In genomic region chr1:180633092-180634045, GRCh38 we compare ENCODE assay signal across 1 cellular context.
TF ChIP-seq lines count a peak whose summit lies in the region.

No MANE protein-coding gene starts in this region.

TF ChIP-seq in GM23338, 12 proteins besides CTCF, POLR2A, EP300 and RAD21 (continued from another document):
- TF ChIP-seq, protein P1, sequence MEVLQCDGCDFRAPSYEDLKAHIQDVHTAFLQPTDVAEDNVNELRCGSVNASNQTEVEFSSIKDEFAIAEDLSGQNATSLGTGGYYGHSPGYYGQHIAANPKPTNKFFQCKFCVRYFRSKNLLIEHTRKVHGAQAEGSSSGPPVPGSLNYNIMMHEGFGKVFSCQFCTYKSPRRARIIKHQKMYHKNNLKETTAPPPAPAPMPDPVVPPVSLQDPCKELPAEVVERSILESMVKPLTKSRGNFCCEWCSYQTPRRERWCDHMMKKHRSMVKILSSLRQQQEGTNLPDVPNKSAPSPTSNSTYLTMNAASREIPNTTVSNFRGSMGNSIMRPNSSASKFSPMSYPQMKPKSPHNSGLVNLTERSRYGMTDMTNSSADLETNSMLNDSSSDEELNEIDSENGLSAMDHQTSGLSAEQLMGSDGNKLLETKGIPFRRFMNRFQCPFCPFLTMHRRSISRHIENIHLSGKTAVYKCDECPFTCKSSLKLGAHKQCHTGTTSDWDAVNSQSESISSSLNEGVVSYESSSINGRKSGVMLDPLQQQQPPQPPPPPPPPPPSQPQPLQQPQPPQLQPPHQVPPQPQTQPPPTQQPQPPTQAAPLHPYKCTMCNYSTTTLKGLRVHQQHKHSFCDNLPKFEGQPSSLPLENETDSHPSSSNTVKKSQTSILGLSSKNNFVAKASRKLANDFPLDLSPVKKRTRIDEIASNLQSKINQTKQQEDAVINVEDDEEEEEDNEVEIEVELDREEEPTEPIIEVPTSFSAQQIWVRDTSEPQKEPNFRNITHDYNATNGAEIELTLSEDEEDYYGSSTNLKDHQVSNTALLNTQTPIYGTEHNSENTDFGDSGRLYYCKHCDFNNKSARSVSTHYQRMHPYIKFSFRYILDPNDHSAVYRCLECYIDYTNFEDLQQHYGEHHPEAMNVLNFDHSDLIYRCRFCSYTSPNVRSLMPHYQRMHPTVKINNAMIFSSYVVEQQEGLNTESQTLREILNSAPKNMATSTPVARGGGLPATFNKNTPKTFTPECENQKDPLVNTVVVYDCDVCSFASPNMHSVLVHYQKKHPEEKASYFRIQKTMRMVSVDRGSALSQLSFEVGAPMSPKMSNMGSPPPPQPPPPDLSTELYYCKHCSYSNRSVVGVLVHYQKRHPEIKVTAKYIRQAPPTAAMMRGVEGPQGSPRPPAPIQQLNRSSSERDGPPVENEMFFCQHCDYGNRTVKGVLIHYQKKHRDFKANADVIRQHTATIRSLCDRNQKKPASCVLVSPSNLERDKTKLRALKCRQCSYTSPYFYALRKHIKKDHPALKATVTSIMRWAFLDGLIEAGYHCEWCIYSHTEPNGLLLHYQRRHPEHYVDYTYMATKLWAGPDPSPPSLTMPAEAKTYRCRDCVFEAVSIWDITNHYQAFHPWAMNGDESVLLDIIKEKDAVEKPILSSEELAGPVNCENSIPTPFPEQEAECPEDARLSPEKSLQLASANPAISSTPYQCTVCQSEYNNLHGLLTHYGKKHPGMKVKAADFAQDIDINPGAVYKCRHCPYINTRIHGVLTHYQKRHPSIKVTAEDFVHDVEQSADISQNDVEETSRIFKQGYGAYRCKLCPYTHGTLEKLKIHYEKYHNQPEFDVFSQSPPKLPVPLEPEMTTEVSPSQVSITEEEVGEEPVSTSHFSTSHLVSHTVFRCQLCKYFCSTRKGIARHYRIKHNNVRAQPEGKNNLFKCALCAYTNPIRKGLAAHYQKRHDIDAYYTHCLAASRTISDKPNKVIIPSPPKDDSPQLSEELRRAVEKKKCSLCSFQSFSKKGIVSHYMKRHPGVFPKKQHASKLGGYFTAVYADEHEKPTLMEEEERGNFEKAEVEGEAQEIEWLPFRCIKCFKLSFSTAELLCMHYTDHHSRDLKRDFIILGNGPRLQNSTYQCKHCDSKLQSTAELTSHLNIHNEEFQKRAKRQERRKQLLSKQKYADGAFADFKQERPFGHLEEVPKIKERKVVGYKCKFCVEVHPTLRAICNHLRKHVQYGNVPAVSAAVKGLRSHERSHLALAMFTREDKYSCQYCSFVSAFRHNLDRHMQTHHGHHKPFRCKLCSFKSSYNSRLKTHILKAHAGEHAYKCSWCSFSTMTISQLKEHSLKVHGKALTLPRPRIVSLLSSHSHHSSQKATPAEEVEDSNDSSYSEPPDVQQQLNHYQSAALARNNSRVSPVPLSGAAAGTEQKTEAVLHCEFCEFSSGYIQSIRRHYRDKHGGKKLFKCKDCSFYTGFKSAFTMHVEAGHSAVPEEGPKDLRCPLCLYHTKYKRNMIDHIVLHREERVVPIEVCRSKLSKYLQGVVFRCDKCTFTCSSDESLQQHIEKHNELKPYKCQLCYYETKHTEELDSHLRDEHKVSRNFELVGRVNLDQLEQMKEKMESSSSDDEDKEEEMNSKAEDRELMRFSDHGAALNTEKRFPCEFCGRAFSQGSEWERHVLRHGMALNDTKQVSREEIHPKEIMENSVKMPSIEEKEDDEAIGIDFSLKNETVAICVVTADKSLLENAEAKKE (CRISPR knock-in tag; IDR thresholded peaks at IDR 0.05), result no peak
- no peak for TF ChIP-seq STAT1 (IDR thresholded peaks at IDR 0.05; ENCODE audit: unreplicated experiment)
- no peak for TF ChIP-seq EZH2 (IDR thresholded peaks at IDR 0.05; ENCODE audit: low read depth, unreplicated experiment)
- no peak for TF ChIP-seq ZNF331 (CRISPR knock-in tag; IDR thresholded peaks at IDR 0.05; ENCODE audit: low read depth)
- no peak for TF ChIP-seq CREB1 (CRISPR knock-in tag; IDR thresholded peaks at IDR 0.05; ENCODE audit: low read depth)
- no peak for TF ChIP-seq ETS1 (IDR thresholded peaks at IDR 0.05)
- no peak for TF ChIP-seq NANOG (IDR thresholded peaks at IDR 0.05; ENCODE audit: borderline replicate concordance)
- TF ChIP-seq POLR2AphosphoS5 (IDR thresholded peaks at IDR 0.05; ENCODE audit: low read depth), result no peak
- no peak for TF ChIP-seq ZNF114 (CRISPR knock-in tag; IDR thresholded peaks at IDR 0.05)
- no peak for TF ChIP-seq EZH2phosphoT487 (IDR thresholded peaks at IDR 0.05; ENCODE audit: unreplicated experiment)
